In genomic region chr9:129756191-129756590, GRCh38 we compare ENCODE assay signal across 1 cellular context.
TF ChIP-seq lines count a peak whose summit lies in the region.

No MANE protein-coding gene starts in this region.

TF ChIP-seq in IMR-90, 13 proteins besides CTCF, POLR2A, EP300 and RAD21 (continued from another document):
- no peak for TF ChIP-seq ELK1 (IDR thresholded peaks at IDR 0.05; ENCODE audit: borderline replicate concordance, low read depth, low read length)
- TF ChIP-seq BHLHE40 (IDR thresholded peaks at IDR 0.05; ENCODE audit: low read depth, low read length) = no peak
- no peak for TF ChIP-seq SMC3 (IDR thresholded peaks at IDR 0.05; ENCODE audit: low read depth, low read length)
- TF ChIP-seq MAZ (IDR thresholded peaks at IDR 0.05; ENCODE audit: borderline replicate concordance, low read depth, low read length) = no peak
- no peak for TF ChIP-seq CHD1 (IDR thresholded peaks at IDR 0.05; ENCODE audit: low read depth, low read length)
- TF ChIP-seq MAFK (IDR thresholded peaks at IDR 0.05; ENCODE audit: low read depth, low read length) = no peak
- TF ChIP-seq, protein P1, sequence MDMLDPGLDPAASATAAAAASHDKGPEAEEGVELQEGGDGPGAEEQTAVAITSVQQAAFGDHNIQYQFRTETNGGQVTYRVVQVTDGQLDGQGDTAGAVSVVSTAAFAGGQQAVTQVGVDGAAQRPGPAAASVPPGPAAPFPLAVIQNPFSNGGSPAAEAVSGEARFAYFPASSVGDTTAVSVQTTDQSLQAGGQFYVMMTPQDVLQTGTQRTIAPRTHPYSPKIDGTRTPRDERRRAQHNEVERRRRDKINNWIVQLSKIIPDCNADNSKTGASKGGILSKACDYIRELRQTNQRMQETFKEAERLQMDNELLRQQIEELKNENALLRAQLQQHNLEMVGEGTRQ (IDR thresholded peaks at IDR 0.05; ENCODE audit: low read depth, low read length) = no peak
- TF ChIP-seq RCOR1 (IDR thresholded peaks at IDR 0.05; ENCODE audit: insufficient replicate concordance, low read length) = no peak
- TF ChIP-seq CEBPB (IDR thresholded peaks at IDR 0.05; ENCODE audit: low read depth, low read length) = no peak
- no peak for TF ChIP-seq MXI1 (IDR thresholded peaks at IDR 0.05; ENCODE audit: borderline replicate concordance, low read depth, low read length)
- no peak for TF ChIP-seq RFX5 (IDR thresholded peaks at IDR 0.05; ENCODE audit: low read depth, low read length)
- TF ChIP-seq NFE2L2 (IDR thresholded peaks at IDR 0.05; ENCODE audit: low read depth, low read length) = no peak
